ENCODE assay signal across 8 cellular contexts in genomic region chr10:103723557-103723956, GRCh38.
"Had no signal": no experiment of that assay in that cellular context is flagged by ENCODE, and none has a peak within 500 bp of the region (broad histone marks: within the 10 kb centered on the region; RNA-seq: fewer than 3 reads in every experiment).

No MANE protein-coding gene starts in this region.

- H3K4me3 Mint-ChIP-seq: HFFc6 had no signal

- ATAC-seq: HCT116, K562 had no signal

- H3K4me3 ChIP-seq: GM23248, HAP-1, K562 had no signal

- H3K9me3 Mint-ChIP-seq: HFFc6 had no signal

- DNase-seq: GM23248, GOT3, H7, HFFc6, IMR-90 had no signal

- H3K9me3 ChIP-seq: HAP-1 had no signal

- H3K27ac Mint-ChIP-seq: HFFc6 had no signal

- H3K27ac ChIP-seq: GM23248 had no signal

- H3K4me1 ChIP-seq: HAP-1 had no signal

- H3K36me3 ChIP-seq: HAP-1 had no signal
